10 cellular contexts compared by ENCODE assay signal in genomic region chr12:76080729-76081415, GRCh38. TPM values are rescaled to one million over a fixed set of nuclear protein-coding genes. Genes with fewer than 3 reads are reported as not detected.
DNase-seq lines count a peak whose midpoint lies in the region; ATAC-seq, FAIRE-seq and TF ChIP-seq lines count a peak whose summit lies in the region.
"Had no signal": no experiment of that assay in that cellular context is flagged by ENCODE, and none has a peak within 500 bp of the region (broad histone marks: within the 10 kb centered on the region; RNA-seq: fewer than 3 reads in every experiment).

No MANE protein-coding gene starts in this region.

- H3K36me3 ChIP-seq in KMS-11 (ENCODE audit: insufficient read depth) (no peaks in the 10 kb centered on the region; the same call in 1 of the 2 replicates), K562 (ENCODE audit: control insufficient read depth, insufficient read depth, low read length) (peaks cover 64% of the 10 kb centered on the region), trophoblast cell (ENCODE audit: control insufficient read depth in 1 of 2, insufficient read depth in 2 of 2, low read length in 2 of 2) (peaks cover 3 to 6% of the 10 kb centered on the region in 2 experiments)
- H3K36me3 ChIP-seq: thoracic aorta had no signal

- no peak; a peak in 1 of 4 replicates for TF ChIP-seq RAD21 in K562 (CRISPR knock-in tag; conservative IDR thresholded peaks at IDR 0.05 in 1 of 2, IDR thresholded peaks at IDR 0.05 in 1 of 2)

- H3K23ac ChIP-seq in trophoblast cell (ENCODE audit: low read length) = no peak overlapping the region

- no peak for TF ChIP-seq EP300 in K562 (IDR thresholded peaks at IDR 0.05; ENCODE audit: low read length)

- H3K27ac ChIP-seq in KMS-11 (no peak overlapping the region), K562 (ENCODE audit: extremely low read depth, low read depth, low read length) (no peak overlapping the region), trophoblast cell (ENCODE audit: low read depth, low read length) (no peak overlapping the region)
- H3K27ac ChIP-seq: thoracic aorta had no signal

- H3K18ac ChIP-seq in trophoblast cell (ENCODE audit: low read length) = no peak overlapping the region

- H3K4me3 ChIP-seq in KMS-11 (IDR thresholded peaks at IDR 0.05; ENCODE audit: insufficient read depth, low read depth, low read length) = no peak overlapping the region
- H3K4me3 ChIP-seq in K562 = no peak overlapping the region
- no peak overlapping the region for H3K4me3 ChIP-seq in trophoblast cell (ENCODE audit: low read depth, low read length)
- H3K4me3 ChIP-seq: thoracic aorta had no signal

- H3K14ac ChIP-seq in trophoblast cell (ENCODE audit: low read length) = no peak overlapping the region

- no peak for TF ChIP-seq POLR2A in K562 (conservative IDR thresholded peaks at IDR 0.05)

- 21% methylated on average over 6 of the region's 6 CpGs for WGBS in K562 (ENCODE audit: insufficient coverage, low coverage, missing lambda C conversion rate)
- WGBS in trophoblast cell (ENCODE audit: extremely low coverage, insufficient coverage, insufficient read length) = no CpG with 5 or more reads among the region's 6 CpGs

- H2BK120ac ChIP-seq in trophoblast cell (ENCODE audit: insufficient read depth, low read length, poor library complexity) = no peak overlapping the region

- no peaks in the 10 kb centered on the region for H3K27me3 Mint-ChIP-seq in activated T-cell treated with anti-CD3 and anti-CD28 coated beads, Interleukin-2, amount 50 U/mL, for 72 hours (ENCODE audit: low read depth)

- H4K8ac ChIP-seq in trophoblast cell (ENCODE audit: low read depth, low read length) = no peak overlapping the region

- ATAC-seq in activated T-cell treated with anti-CD3 and anti-CD28 coated beads, Interleukin-2, amount 50 U/mL, for 72 hours (replicated peaks in 1 of 2) = no peak
- ATAC-seq in K562 (no peak), HG03378 (IDR thresholded peaks at IDR 0.05; ENCODE audit: unreplicated experiment) (no peak), GM18873 (IDR thresholded peaks at IDR 0.05; ENCODE audit: low FRiP score, unreplicated experiment) (no peak), GM21367 (IDR thresholded peaks at IDR 0.05; ENCODE audit: unreplicated experiment) (no peak)

- no TSS peak for BruUV-seq in K562 (replicated peaks; lab: Mats Ljungman, UMichigan)

- POLR2A ChIA-PET in K562 (lab: Yijun Ruan, JAX) = interaction anchor here (0.7 to 1.7 kb wide), 3 partner anchors 10 to 575 kb away, joined by 3 to 5 read pairs (median 3); no protein-coding TSS in a partner anchor

- DNase-seq in activated T-cell treated with anti-CD3 and anti-CD28 coated beads, Interleukin-2, amount 50 U/mL, for 72 hours = peak in 1 of 2 donors; percentile 14
- DNase-seq in activated T-cell treated with anti-CD3 and anti-CD28 coated beads for 4 hours (no peak), K562 (ENCODE audit: extremely low read depth in 1 of 4, low spot score in 3 of 4) (peak in 2 of 4 experiments; percentile 37 to 41), trophoblast cell (no peak)
- DNase-seq: NK-92 treated with Interleukin-12 subunit alpha and Interleukin-12 subunit beta, amount 100 ng/mL, for 24 hours had no signal

- H3K36me3 Mint-ChIP-seq in activated T-cell treated with anti-CD3 and anti-CD28 coated beads, Interleukin-2, amount 50 U/mL, for 72 hours (ENCODE audit: insufficient read depth in 2 of 2) = peaks cover 12 to 27% of the 10 kb centered on the region in 2 donors

- H3K4me3 Mint-ChIP-seq in activated T-cell treated with anti-CD3 and anti-CD28 coated beads, Interleukin-2, amount 50 U/mL, for 72 hours = peak overlapping the region; percentile 4 to 54

- H3K27ac Mint-ChIP-seq in activated T-cell treated with anti-CD3 and anti-CD28 coated beads, Interleukin-2, amount 50 U/mL, for 72 hours = peak overlapping the region; percentile 31

- no peak overlapping the region for H4K91ac ChIP-seq in trophoblast cell (ENCODE audit: low read depth, low read length)

- H3K4me2 ChIP-seq in KMS-11 = peak overlapping the region; percentile 96; the same call in 1 of the 2 replicates
- peak overlapping the region; percentile 19; the same call in 1 of the 2 replicates for H3K4me2 ChIP-seq in K562 (ENCODE audit: insufficient read depth, low read length)
- no peak overlapping the region for H3K4me2 ChIP-seq in trophoblast cell (ENCODE audit: low read length)

- in situ Hi-C loops in K562 (cut with MboI) = no loop called here

- H3K79me1 ChIP-seq in trophoblast cell (ENCODE audit: low read length) = peaks cover 6% of the 10 kb centered on the region

- FAIRE-seq in K562 (lab: Jason Lieb, UNC) = no peak

- H3K4me1 ChIP-seq in KMS-11 (ENCODE audit: low read depth, poor library complexity, severe bottlenecking) (peaks cover 67% of the 10 kb centered on the region), K562 (replicated peaks in 1 of 2; ENCODE audit: control insufficient read depth in 2 of 2, insufficient read depth in 2 of 2, low read length in 2 of 2) (peaks cover 16 to 29% of the 10 kb centered on the region in 2 experiments), trophoblast cell (ENCODE audit: control insufficient read depth in 1 of 2, insufficient read depth in 2 of 2, low read length in 2 of 2) (peaks cover 2% of the 10 kb centered on the region in 2 experiments)

- intact Hi-C loops in K562 (cut with micrococcal nuclease) = loop anchor here (10.0 kb wide), 1 partner anchor 474 kb away; the partner anchor contains the start of gene OSBPL8

- peak overlapping the region; percentile 96 for H3K4ac ChIP-seq in trophoblast cell (ENCODE audit: low read depth, low read length)

- H2BK5ac ChIP-seq in trophoblast cell (ENCODE audit: low read depth, low read length, poor library complexity) = no peak overlapping the region

- H2AFZ ChIP-seq in KMS-11 (ENCODE audit: low read depth) = no peak overlapping the region
- no peak overlapping the region for H2AFZ ChIP-seq in K562 (ENCODE audit: low read depth, low read length)
- H2AFZ ChIP-seq in trophoblast cell (ENCODE audit: insufficient read depth, low read length, poor library complexity) = no peak overlapping the region

- no peak overlapping the region for H2BK12ac ChIP-seq in trophoblast cell (ENCODE audit: low read length)

- TF ChIP-seq CTCF in KMS-11 (conservative IDR thresholded peaks at IDR 0.05; ENCODE audit: low read depth, low read length) (peak; percentile 40; the same call in 1 of the 2 replicates), K562 (IDR thresholded peaks at IDR 0.05 in 2 of 3, conservative IDR thresholded peaks at IDR 0.05 in 1 of 3; ENCODE audit: insufficient read depth in 2 of 3, low read depth in 1 of 3, low read length in 3 of 3) (peak in 2 of 3 experiments; percentile 41 to 42; a peak in 3 of 6 replicates)

- H3K9ac ChIP-seq in KMS-11 (no peak overlapping the region), K562 (ENCODE audit: insufficient read depth in 1 of 2, low read depth in 2 of 2, low read length in 2 of 2) (no peak overlapping the region), trophoblast cell (ENCODE audit: low read length) (no peak overlapping the region)

- peaks cover 69% of the 10 kb centered on the region for H4K20me1 ChIP-seq in KMS-11 (ENCODE audit: insufficient read depth)
- peaks cover 13% of the 10 kb centered on the region; the same call in 1 of the 2 replicates for H4K20me1 ChIP-seq in K562 (replicated peaks; ENCODE audit: control insufficient read depth, insufficient read depth, low read length)

- peaks cover 78% of the 10 kb centered on the region for H3K4me1 Mint-ChIP-seq in activated T-cell treated with anti-CD3 and anti-CD28 coated beads, Interleukin-2, amount 50 U/mL, for 72 hours (ENCODE audit: low read depth)

- H3K27me3 ChIP-seq in KMS-11 (ENCODE audit: insufficient read depth, low read depth) = no peaks in the 10 kb centered on the region
- no peaks in the 10 kb centered on the region for H3K27me3 ChIP-seq in K562 (ENCODE audit: control insufficient read depth in 2 of 2, insufficient read depth in 2 of 2, low read length in 2 of 2)
- H3K27me3 ChIP-seq in trophoblast cell (ENCODE audit: insufficient read depth, low read length) = no peaks in the 10 kb centered on the region

- H4K12ac ChIP-seq in trophoblast cell (ENCODE audit: low read depth, low read length) = no peak overlapping the region

- H3K9me3 ChIP-seq in K562 (replicated peaks; ENCODE audit: control insufficient read depth, insufficient read depth, low read depth, low read length) = no peaks in the 10 kb centered on the region
- H3K9me3 ChIP-seq in trophoblast cell (ENCODE audit: insufficient read depth, low read depth, low read length) = no peaks in the 10 kb centered on the region

- CTCF ChIA-PET in K562 (lab: Yijun Ruan, JAX; ENCODE audit: low intra/inter-chr PET ratio) = no interaction called here

- H2AK5ac ChIP-seq in trophoblast cell (ENCODE audit: low read length) = no peak overlapping the region

- H3K9me1 ChIP-seq in K562 (ENCODE audit: control insufficient read depth, insufficient read depth, low read length) = no peaks in the 10 kb centered on the region

- peaks cover 0 to 4% of the 10 kb centered on the region in 2 donors for H3K9me3 Mint-ChIP-seq in activated T-cell treated with anti-CD3 and anti-CD28 coated beads, Interleukin-2, amount 50 U/mL, for 72 hours

- peaks cover 84% of the 10 kb centered on the region for H3K79me2 ChIP-seq in KMS-11 (ENCODE audit: insufficient read depth, low read depth)
- H3K79me2 ChIP-seq in K562 (ENCODE audit: control insufficient read depth, insufficient read depth, low read length) = peaks cover 87% of the 10 kb centered on the region
- H3K79me2 ChIP-seq in trophoblast cell (ENCODE audit: control insufficient read depth, insufficient read depth, low read length, poor library complexity) = peaks cover 13% of the 10 kb centered on the region

RNA-seq across cellular contexts. Expression of gene NAP1L1, which starts 3.6 kb away (rescaled TPM):
- total RNA-seq in activated T-cell treated with anti-CD3 and anti-CD28 coated beads, Interleukin-2, amount 50 U/mL, for 72 hours = 100 to 1,000 TPM; 849 to 969 TPM
- total RNA-seq in K562 (2011; cell fraction: chromatin; rRNA removed; ENCODE audit: low replicate concordance) = 133 and 584 TPM in 2 replicates
- total RNA-seq in K562 (2011; cell fraction: nucleolus; rRNA removed) = 52.5 and 79.6 TPM in 2 replicates
- total RNA-seq in K562 (2011; cell fraction: nucleoplasm; rRNA removed) = 207 and 415 TPM in 2 replicates
- total RNA-seq in K562 (2014; rRNA removed) = 291 and 292 TPM in 2 replicates
- total RNA-seq in K562 (2014; rRNA removed; fragmentation: Illumina TruSeq; extraction: Trizol) = 450 and 550 TPM in 2 replicates
- 358 and 383 TPM in 2 replicates for total RNA-seq in K562 (2015; rRNA removed; fragmentation: Illumina TruSeq; extraction: Trizol)
- total RNA-seq in K562 (2021) = 518 and 530 TPM in 2 replicates
- polyA plus RNA-seq in K562 (2011; rRNA removed) = 421 and 458 TPM in 2 replicates
- polyA plus RNA-seq in K562 (2011; cell fraction: cytosol; rRNA removed) = 67.9 and 143 TPM in 2 replicates
- polyA plus RNA-seq in K562 (2011; cell fraction: nucleus; rRNA removed) = 135 and 211 TPM in 2 replicates
- 571 and 740 TPM in 2 replicates for polyA plus RNA-seq in K562 (2012)
- polyA plus RNA-seq in K562 (2014; fragmentation: Illumina TruSeq; extraction: Trizol) = 560 and 747 TPM in 2 replicates
- 100 to 1,000 TPM; 287 to 326 TPM for polyA plus RNA-seq in K562 (2014; fragmentation: Nextera tagmentation; extraction: Ambion mirVana)
- 400 and 473 TPM in 2 replicates for polyA plus RNA-seq in K562 (2014; rRNA removed)
- polyA minus RNA-seq in K562 (2011; rRNA and poly(A)+ RNA removed) = 372 and 401 TPM in 2 replicates
- polyA minus RNA-seq in K562 (2011; cell fraction: cytosol; rRNA and poly(A)+ RNA removed) = 188 and 218 TPM in 2 replicates
- polyA minus RNA-seq in K562 (2011; cell fraction: nucleus; rRNA and poly(A)+ RNA removed) = 139 and 220 TPM in 2 replicates
- polyA plus RNA-seq in trophoblast cell (2013) = 493 and 514 TPM in 2 replicates

RNA-seq across cellular contexts. Expression of gene PHLDA1, which starts 49.3 kb away (rescaled TPM):
- total RNA-seq in activated T-cell treated with anti-CD3 and anti-CD28 coated beads, Interleukin-2, amount 50 U/mL, for 72 hours = 10 to 100 TPM; 19.9 to 33.6 TPM
- 3.4 TPM in 2 replicates for total RNA-seq in K562 (2011; cell fraction: chromatin; rRNA removed; ENCODE audit: low replicate concordance)
- 2.1 and 4.5 TPM in 2 replicates for total RNA-seq in K562 (2011; cell fraction: nucleolus; rRNA removed)
- 3.4 and 6.9 TPM in 2 replicates for total RNA-seq in K562 (2011; cell fraction: nucleoplasm; rRNA removed)
- total RNA-seq in K562 (2014; rRNA removed) (0.54 and 0.73 TPM in 2 replicates), K562 (2014; rRNA removed; fragmentation: Illumina TruSeq; extraction: Trizol) (0.51 and 0.80 TPM in 2 replicates), K562 (2015; rRNA removed; fragmentation: Illumina TruSeq; extraction: Trizol) (0.33 and 0.38 TPM in 2 replicates), K562 (2021) (0.81 and 1.6 TPM in 2 replicates)
- polyA plus RNA-seq in K562 (2011; rRNA removed) (2.3 and 2.9 TPM in 2 replicates), K562 (2014; fragmentation: Illumina TruSeq; extraction: Trizol) (0.40 and 0.57 TPM in 2 replicates), K562 (2014; fragmentation: Nextera tagmentation; extraction: Ambion mirVana) (under 1 TPM; 0.15 to 0.56 TPM), K562 (2014; rRNA removed) (0.61 and 0.82 TPM in 2 replicates)
- polyA plus RNA-seq in K562 (2011; cell fraction: cytosol; rRNA removed) = 1.9 and 4.4 TPM in 2 replicates
- 2.0 and 3.7 TPM in 2 replicates for polyA plus RNA-seq in K562 (2011; cell fraction: nucleus; rRNA removed)
- polyA plus RNA-seq in K562 (2012) = 1.1 and 1.7 TPM in 2 replicates
- polyA minus RNA-seq in K562 (2011; rRNA and poly(A)+ RNA removed) = 3.0 and 3.2 TPM in 2 replicates
- polyA minus RNA-seq in K562 (2011; cell fraction: cytosol; rRNA and poly(A)+ RNA removed) = 2.9 and 4.0 TPM in 2 replicates
- 4.7 and 6.1 TPM in 2 replicates for polyA minus RNA-seq in K562 (2011; cell fraction: nucleus; rRNA and poly(A)+ RNA removed)
- polyA plus RNA-seq in trophoblast cell (2013) = 3.8 and 4.5 TPM in 2 replicates
